Comparison of ENCODE assay signal across 12 cellular contexts in the genomic region with DNA sequence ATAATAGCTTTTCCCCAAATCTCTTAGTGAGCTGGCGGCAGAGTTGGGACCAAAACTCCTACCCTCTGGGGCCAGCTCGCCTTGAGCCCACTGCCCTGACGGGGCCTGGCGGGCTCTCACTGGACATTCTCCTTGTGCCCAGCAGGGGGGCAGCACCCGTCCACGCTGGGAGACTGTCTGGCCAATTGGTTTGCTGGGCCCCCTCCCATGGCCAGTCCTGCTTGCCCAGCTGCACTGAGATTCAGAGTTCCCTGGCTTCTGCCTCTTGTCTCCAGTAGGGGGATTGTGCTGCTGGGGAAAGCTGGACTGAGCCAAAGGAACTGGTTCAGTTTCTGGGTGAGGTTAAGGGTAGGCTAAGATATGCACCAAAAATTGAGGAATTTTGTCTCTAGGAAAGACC. TPM values are rescaled to one million over a fixed set of nuclear protein-coding genes. Genes with fewer than 3 reads are reported as not detected.
A peak's percentile ranks its signal among the peaks of the same experiment; 100 is the strongest.
DNase-seq lines count a peak whose midpoint lies in the region; ATAC-seq, FAIRE-seq and TF ChIP-seq lines count a peak whose summit lies in the region.
"Had no signal": no experiment of that assay in that cellular context is flagged by ENCODE, and none has a peak within 500 bp of the region (broad histone marks: within the 10 kb centered on the region; RNA-seq: fewer than 3 reads in every experiment).

No MANE protein-coding gene starts in this region.

- no peak overlapping the region for H4K91ac ChIP-seq in IMR-90 (ENCODE audit: insufficient read depth, low read depth, low read length)

- H3K27ac ChIP-seq in IMR-90 (ENCODE audit: insufficient read depth, low read length) (no peak overlapping the region), kidney (ENCODE audit: low read depth in 2 of 2, low read length in 2 of 2) (no peak overlapping the region)

- H2AK5ac ChIP-seq in IMR-90 (ENCODE audit: low read depth, low read length): no peak overlapping the region

- no peak overlapping the region for H3K14ac ChIP-seq in IMR-90 (replicated peaks; ENCODE audit: low read depth, low read length)

- H2BK5ac ChIP-seq in IMR-90 (ENCODE audit: low read depth, low read length, poor library complexity, severe bottlenecking): no peak overlapping the region

- H4K20me1 ChIP-seq in IMR-90 (ENCODE audit: insufficient read depth, low read length): no peaks in the 10 kb centered on the region

- H3K23ac ChIP-seq in IMR-90 (ENCODE audit: low read depth, low read length): no peak overlapping the region

- ATAC-seq in IMR-90 (ENCODE audit: low read depth) (no peak), GM21360 (IDR thresholded peaks at IDR 0.05; ENCODE audit: unreplicated experiment) (no peak), GM21619 (IDR thresholded peaks at IDR 0.05; ENCODE audit: unreplicated experiment) (no peak)

- H4K5ac ChIP-seq in IMR-90 (ENCODE audit: low read depth, low read length): no peak overlapping the region

- no peaks in the 10 kb centered on the region for H3K79me1 ChIP-seq in IMR-90 (ENCODE audit: low read depth in 1 of 2, low read length in 2 of 2)

- no peak overlapping the region for H3K18ac ChIP-seq in IMR-90 (ENCODE audit: low read depth, low read length)

- H3K4me2 ChIP-seq in IMR-90 (ENCODE audit: low read depth, low read length): no peak overlapping the region

- H3K9ac ChIP-seq in IMR-90 (ENCODE audit: low read depth, low read length) (no peak overlapping the region), kidney (ENCODE audit: low read length in 2 of 2) (no peak overlapping the region)

- CTCF ChIA-PET in IMR-90 (lab: Yijun Ruan, JAX): interaction anchor here (0.8 to 1.3 kb wide), 2 partner anchors 12 to 21 kb away, joined by 3 to 4 read pairs; no protein-coding TSS in a partner anchor

- DNase-seq in COR-L47 (lab: John Stamatoyannopoulos, UW) (peak; percentile 36), IMR-90 (no peak), astrocyte of the spinal cord (ENCODE audit: low read depth, low spot score) (no peak), kidney (no peak), NCI-H1417 treated with DMSO at 0.1 percent for 48 hours (lab: John Stamatoyannopoulos, UW) (no peak), NCI-H1105 (lab: John Stamatoyannopoulos, UW) (no peak)
- DNase-seq: NCI-H1048; stimulated activated CD4-positive, alpha-beta T cell treated with anti-CD3 and anti-CD28 coated beads, Interleukin-2, amount 100 ng/mL, for 48 hours had no signal

- peaks cover 31% of the 10 kb centered on the region for H3K27me3 ChIP-seq in IMR-90 (ENCODE audit: control insufficient read depth, insufficient read depth, low read length)

- no peak overlapping the region for H3K4ac ChIP-seq in IMR-90 (ENCODE audit: low read depth, low read length)

- H3K56ac ChIP-seq in IMR-90 (ENCODE audit: extremely low read depth, insufficient read depth, low read length): no peak overlapping the region

- TF ChIP-seq CTCF in IMR-90 (conservative IDR thresholded peaks at IDR 0.05; ENCODE audit: low read depth, low read length): 0 out of 2 replicates have a peak, but pooled peaks have one; percentile 14
- peak; percentile 59 for TF ChIP-seq CTCF in astrocyte of the spinal cord (IDR thresholded peaks at IDR 0.05; ENCODE audit: low read depth, low read length)
- peak; percentile 11 for TF ChIP-seq CTCF in kidney (IDR thresholded peaks at IDR 0.05; ENCODE audit: borderline replicate concordance, extremely low read depth, insufficient read depth)

- H3K4me1 ChIP-seq in IMR-90 (ENCODE audit: control insufficient read depth, insufficient read depth, low read length) (no peaks in the 10 kb centered on the region), kidney (ENCODE audit: control insufficient read depth in 1 of 2, insufficient read depth in 1 of 2, low read depth in 1 of 2, low read length in 2 of 2) (no peaks in the 10 kb centered on the region)

- H2AK9ac ChIP-seq in IMR-90 (replicated peaks; ENCODE audit: low read depth, low read length, poor library complexity): no peak overlapping the region

- TF ChIP-seq POLR2A in IMR-90 (IDR thresholded peaks at IDR 0.05; ENCODE audit: low read depth, low read length): no peak

- H3K36me3 ChIP-seq in IMR-90 (ENCODE audit: control insufficient read depth, insufficient read depth, low read length) (no peaks in the 10 kb centered on the region), kidney (ENCODE audit: control insufficient read depth in 1 of 2, insufficient read depth in 2 of 2, low read length in 2 of 2) (no peaks in the 10 kb centered on the region)

- no TSS peak for BruUV-seq in IMR-90 (replicated peaks; lab: Mats Ljungman, UMichigan)

- POLR2A ChIA-PET in IMR-90 (lab: Charles Lee; ENCODE audit: unreplicated experiment): no interaction called here

- no peaks in the 10 kb centered on the region for H3K9me3 ChIP-seq in IMR-90 (ENCODE audit: control insufficient read depth, insufficient read depth, low read length)
- no peaks in the 10 kb centered on the region for H3K9me3 ChIP-seq in kidney (ENCODE audit: control insufficient read depth in 1 of 2, low read length in 2 of 2)

- H3K9me1 ChIP-seq in IMR-90 (ENCODE audit: insufficient read depth, low read length): no peaks in the 10 kb centered on the region

- H2BK20ac ChIP-seq in IMR-90 (ENCODE audit: low read depth, low read length): no peak overlapping the region

- dilution Hi-C loops in IMR-90 (cut with HindIII; ENCODE audit: low sequenced_read_pairs, unreplicated experiment): no loop called here

- no peak overlapping the region for H4K8ac ChIP-seq in IMR-90 (ENCODE audit: low read depth in 2 of 2, low read length in 2 of 2)

- FAIRE-seq in kidney (lab: Jason Lieb, UNC): no peak
- FAIRE-seq: endometrium had no signal

- peak overlapping the region; percentile 21 for H2AFZ ChIP-seq in IMR-90 (replicated peaks; ENCODE audit: low read length, poor library complexity)

- no peak for TF ChIP-seq RAD21 in IMR-90 (IDR thresholded peaks at IDR 0.05; ENCODE audit: low read length)

- in situ Hi-C loops in IMR-90 (cut with MboI; ENCODE audit: low sequenced_read_pairs) (no loop called here), astrocyte of the spinal cord (cut with HindIII; ENCODE audit: low sequenced_read_pairs) (no loop called here)

- H2BK120ac ChIP-seq in IMR-90 (ENCODE audit: low read depth, low read length): no peak overlapping the region

- H2BK15ac ChIP-seq in IMR-90 (ENCODE audit: low read depth, low read length): no peak overlapping the region

- intact Hi-C loops in IMR-90 (cut with micrococcal nuclease): no loop called here
- intact Hi-C loops in kidney (cut with DNase I): no loop called here

- WGBS in IMR-90 (ENCODE audit: extremely low coverage in 2 of 2, insufficient read length in 1 of 2), 2 experiments: 23% methylated on average over 5 of the region's 6 CpGs; no CpG with 5 or more reads in 1 of the 2 experiments

- H3K4me3 ChIP-seq in IMR-90 (ENCODE audit: insufficient read depth, low read depth, low read length) (no peak overlapping the region), astrocyte of the spinal cord (ENCODE audit: low read depth, low read length) (no peak overlapping the region), kidney (ENCODE audit: low read length in 2 of 2) (no peak overlapping the region)

TF ChIP-seq in IMR-90, 13 proteins besides CTCF, POLR2A, EP300 and RAD21:
- TF ChIP-seq MAZ (IDR thresholded peaks at IDR 0.05; ENCODE audit: borderline replicate concordance, low read depth, low read length): no peak
- no peak for TF ChIP-seq CHD1 (IDR thresholded peaks at IDR 0.05; ENCODE audit: low read depth, low read length)
- TF ChIP-seq SMC3 (IDR thresholded peaks at IDR 0.05; ENCODE audit: low read depth, low read length): no peak
- TF ChIP-seq, protein P1, sequence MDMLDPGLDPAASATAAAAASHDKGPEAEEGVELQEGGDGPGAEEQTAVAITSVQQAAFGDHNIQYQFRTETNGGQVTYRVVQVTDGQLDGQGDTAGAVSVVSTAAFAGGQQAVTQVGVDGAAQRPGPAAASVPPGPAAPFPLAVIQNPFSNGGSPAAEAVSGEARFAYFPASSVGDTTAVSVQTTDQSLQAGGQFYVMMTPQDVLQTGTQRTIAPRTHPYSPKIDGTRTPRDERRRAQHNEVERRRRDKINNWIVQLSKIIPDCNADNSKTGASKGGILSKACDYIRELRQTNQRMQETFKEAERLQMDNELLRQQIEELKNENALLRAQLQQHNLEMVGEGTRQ (IDR thresholded peaks at IDR 0.05; ENCODE audit: low read depth, low read length): no peak
- TF ChIP-seq MXI1 (IDR thresholded peaks at IDR 0.05; ENCODE audit: borderline replicate concordance, low read depth, low read length): no peak
- no peak for TF ChIP-seq CEBPB (IDR thresholded peaks at IDR 0.05; ENCODE audit: low read depth, low read length)
- no peak for TF ChIP-seq FOS (IDR thresholded peaks at IDR 0.05; ENCODE audit: low read depth, low read length)
- TF ChIP-seq NFE2L2 (IDR thresholded peaks at IDR 0.05; ENCODE audit: low read depth, low read length): no peak
- TF ChIP-seq BHLHE40 (IDR thresholded peaks at IDR 0.05; ENCODE audit: low read depth, low read length): no peak
- no peak for TF ChIP-seq MAFK (IDR thresholded peaks at IDR 0.05; ENCODE audit: low read depth, low read length)
- no peak for TF ChIP-seq ELK1 (IDR thresholded peaks at IDR 0.05; ENCODE audit: borderline replicate concordance, low read depth, low read length)
- TF ChIP-seq RCOR1 (IDR thresholded peaks at IDR 0.05; ENCODE audit: insufficient replicate concordance, low read length): no peak
- no peak for TF ChIP-seq RFX5 (IDR thresholded peaks at IDR 0.05; ENCODE audit: low read depth, low read length)
TF ChIP-seq in IMR-90: peak in this region for 0.

RNA-seq across cellular contexts. Expression of gene RAMP3, which starts 59.8 kb away (rescaled TPM):
- not detected in 2 replicates for total RNA-seq in IMR-90 (2012; rRNA removed)
- polyA plus RNA-seq in IMR-90 (2012; rRNA removed): not detected in 2 replicates
- not detected in 2 replicates for polyA plus RNA-seq in IMR-90 (2012; cell fraction: cytosol; rRNA removed)
- polyA plus RNA-seq in IMR-90 (2012; cell fraction: nucleus; rRNA removed; ENCODE audit: low replicate concordance): not detected in 2 replicates
- 82.6 TPM for total RNA-seq in kidney
- polyA plus RNA-seq in kidney (ENCODE audit: insufficient read depth, low read depth, low replicate concordance): 168 TPM
- total RNA-seq: T-helper 1 cell treated with Interleukin-12 subunit alpha and Interleukin-12 subunit beta and Interleukin-4 antibody, amounts not matched to agents 30 ng/mL and 1 ng/mL, for 36 hours had no signal

Comparison
In these comparisons a context has a peak if more than half of its experiments do, and no peak if none do; other contexts are left out.
1. RNA of gene RAMP3, which starts 59.8 kb away (total RNA-seq): 82.6 TPM in kidney (single experiment); not detected in IMR-90; every median in the first group is over 10 times any median in the second.
2. Peak in every context shown above with its lines, with median percentiles within 50 percentile points of each other: CTCF ChIP-seq.